19 cellular contexts compared by ENCODE assay signal in the genomic region with DNA sequence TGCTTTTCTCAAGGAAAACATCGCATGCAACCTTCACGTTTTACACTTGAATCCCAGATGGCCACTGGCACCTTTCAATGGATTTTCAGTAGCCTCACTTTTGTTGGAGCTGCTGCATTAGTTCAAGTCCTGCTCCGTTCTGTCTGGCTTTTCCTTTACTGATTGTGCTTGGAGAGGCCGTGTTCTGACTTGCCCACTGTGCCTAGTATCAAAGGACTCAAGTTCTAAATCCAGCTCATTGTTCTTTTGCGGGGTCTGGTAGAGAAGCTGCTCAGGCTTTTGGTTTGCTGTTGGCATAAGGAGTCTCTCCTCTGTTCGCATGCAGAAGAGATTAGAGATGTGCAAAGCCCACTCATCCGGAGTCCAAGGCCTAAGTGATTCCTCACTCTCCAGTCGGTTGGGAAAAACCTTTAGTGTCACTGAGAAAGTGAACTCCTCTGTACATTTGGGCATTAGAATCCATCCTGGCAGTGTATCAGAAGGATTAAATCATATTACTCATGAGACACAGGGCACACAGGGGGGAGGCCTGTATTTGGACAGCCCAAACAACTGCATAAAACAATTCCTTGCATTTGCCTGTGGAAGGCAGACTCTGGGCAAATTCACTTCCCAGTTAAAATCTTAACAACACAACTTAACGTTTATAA.
DNase-seq lines count a peak whose midpoint lies in the region; ATAC-seq and TF ChIP-seq lines count a peak whose summit lies in the region.
"Had no signal": no experiment of that assay in that cellular context is flagged by ENCODE, and none has a peak within 500 bp of the region (broad histone marks: within the 10 kb centered on the region; RNA-seq: fewer than 3 reads in every experiment).

No MANE protein-coding gene starts in this region.

- H3K27ac Mint-ChIP-seq in stimulated activated naive CD8-positive, alpha-beta T cell treated with anti-CD3 and anti-CD28 coated beads, Interleukin-15, amount 100 ng/mL, for 72 hours = peak overlapping the region; percentile 27 to 62
- H3K27ac Mint-ChIP-seq in HFFc6 = no peak overlapping the region
- H3K27ac Mint-ChIP-seq: WTC11 had no signal

- H3K27me3 Mint-ChIP-seq in stimulated activated naive CD8-positive, alpha-beta T cell treated with anti-CD3 and anti-CD28 coated beads, Interleukin-15, amount 100 ng/mL, for 72 hours = no peaks in the 10 kb centered on the region
- H3K27me3 Mint-ChIP-seq in HFFc6 (ENCODE audit: insufficient read depth) = peaks cover 2% of the 10 kb centered on the region; the same call in 1 of the 2 replicates

- peaks cover 23 to 37% of the 10 kb centered on the region in 2 donors for H3K4me1 ChIP-seq in adrenal gland (replicated peaks in 1 of 2)
- H3K4me1 ChIP-seq in gastroesophageal sphincter = peaks cover 5 to 66% (median 46%) of the 10 kb centered on the region in 3 donors
- peaks cover 3 to 5% of the 10 kb centered on the region in 2 donors for H3K4me1 ChIP-seq in aorta (ENCODE audit: control insufficient read depth in 1 of 2, insufficient read depth in 2 of 2, low read length in 2 of 2)

- 53 to 76% (median 69%) methylated on average over 9 of the region's 9 CpGs for WGBS in adrenal gland, 4 donors
- 45 to 50% methylated on average over 6 to 7 of the region's 9 CpGs for WGBS in gastroesophageal sphincter (ENCODE audit: low coverage in 1 of 2), 2 donors
- 47 to 64% methylated on average over 9 of the region's 9 CpGs for WGBS in aorta, 2 donors

- TF ChIP-seq POLR2A in adrenal gland (IDR thresholded peaks at IDR 0.05) (no peak), gastroesophageal sphincter (IDR thresholded peaks at IDR 0.05) (no peak)

- H3K27me3 ChIP-seq in adrenal gland = no peaks in the 10 kb centered on the region
- no peaks in the 10 kb centered on the region for H3K27me3 ChIP-seq in gastroesophageal sphincter
- no peaks in the 10 kb centered on the region for H3K27me3 ChIP-seq in aorta (ENCODE audit: control insufficient read depth in 1 of 2, insufficient read depth in 2 of 2, low read length in 1 of 2)
- H3K27me3 ChIP-seq: ovary, suprapubic skin had no signal

- intact Hi-C loops in adrenal gland (cut with DNase I) = no loop called here
- intact Hi-C loops in aorta (cut with DNase I) = no loop called here

- H3K9me3 Mint-ChIP-seq in stimulated activated naive CD8-positive, alpha-beta T cell treated with anti-CD3 and anti-CD28 coated beads, Interleukin-15, amount 100 ng/mL, for 72 hours = peaks cover 5 to 9% of the 10 kb centered on the region in 2 donors
- no peaks in the 10 kb centered on the region for H3K9me3 Mint-ChIP-seq in HFFc6
- H3K9me3 Mint-ChIP-seq: WTC11 had no signal

- H3K36me3 ChIP-seq in adrenal gland (replicated peaks in 1 of 2) (no peaks in the 10 kb centered on the region), gastroesophageal sphincter (peaks cover 0 to 14% of the 10 kb centered on the region in 2 donors), aorta (ENCODE audit: control insufficient read depth in 1 of 2, insufficient read depth in 2 of 2, low read length in 1 of 2) (no peaks in the 10 kb centered on the region)
- H3K36me3 ChIP-seq: ovary had no signal

- TF ChIP-seq CTCF in adrenal gland (IDR thresholded peaks at IDR 0.05) (no peak), gastroesophageal sphincter (IDR thresholded peaks at IDR 0.05) (no peak), HFFc6 (IDR thresholded peaks at IDR 0.05) (no peak)

- DNase-seq in stimulated activated naive CD8-positive, alpha-beta T cell treated with anti-CD3 and anti-CD28 coated beads, Interleukin-15, amount 100 ng/mL, for 72 hours = no peak
- no peak for DNase-seq in stimulated activated naive CD8-positive, alpha-beta T cell treated with anti-CD3 and anti-CD28 coated beads, Interleukin-15, Interleukin-2, amounts not matched to agents 100 U/mL and 50 U/mL, for 24 hours
- DNase-seq in adrenal gland (peak in 6 of 7 donors; percentile 41 to 68 (median 54)), aorta (no peak), HFFc6 (no peak)
- DNase-seq in activated CD4-positive, CD25-positive, alpha-beta regulatory T cell (lab: John Stamatoyannopoulos, UW) = no peak
- DNase-seq: activated T-cell treated with anti-CD3 and anti-CD28 coated beads, Interleukin-2, amount 50 U/mL, for 4 hours; DMS79; kidney; NCI-H1694 treated with DMSO at 0.1 percent for 48 hours; NCI-H69; ovary; SW 1271 had no signal

- H3K9me3 ChIP-seq in adrenal gland (replicated peaks in 1 of 3) (no peaks in the 10 kb centered on the region), gastroesophageal sphincter (no peaks in the 10 kb centered on the region), aorta (ENCODE audit: control insufficient read depth, low read length) (no peaks in the 10 kb centered on the region)
- H3K9me3 ChIP-seq: HAP-1, ovary, suprapubic skin had no signal

- no peak overlapping the region for H3K4me3 Mint-ChIP-seq in stimulated activated naive CD8-positive, alpha-beta T cell treated with anti-CD3 and anti-CD28 coated beads, Interleukin-15, amount 100 ng/mL, for 72 hours
- H3K4me3 Mint-ChIP-seq in HFFc6 = no peak overlapping the region
- H3K4me3 Mint-ChIP-seq: activated T-cell treated with anti-CD3 and anti-CD28 coated beads, Interleukin-2, amount 50 U/mL, for 4 hours; WTC11 had no signal

- ATAC-seq in stimulated activated naive CD8-positive, alpha-beta T cell treated with anti-CD3 and anti-CD28 coated beads, Interleukin-15, amount 100 ng/mL, for 72 hours = no peak
- no peak for ATAC-seq in stimulated activated naive CD8-positive, alpha-beta T cell treated with anti-CD3 and anti-CD28 coated beads, Interleukin-15, Interleukin-2, amounts not matched to agents 100 U/mL and 50 U/mL, for 24 hours
- ATAC-seq in gastroesophageal sphincter (no peak), aorta (ENCODE audit: low FRiP score) (peak; percentile 36), GM18502 (IDR thresholded peaks at IDR 0.05; ENCODE audit: poor library complexity, unreplicated experiment) (no peak)
- ATAC-seq: activated T-cell treated with anti-CD3 and anti-CD28 coated beads, Interleukin-2, amount 50 U/mL, for 4 hours; Panc1; WTC11 had no signal

- peaks cover 9% of the 10 kb centered on the region; the same call in 1 of the 2 replicates for H3K36me3 Mint-ChIP-seq in HFFc6 (ENCODE audit: low read depth)

- H3K4me3 ChIP-seq in adrenal gland (no peak overlapping the region), gastroesophageal sphincter (no peak overlapping the region), aorta (ENCODE audit: low read length in 2 of 2) (no peak overlapping the region)
- H3K4me3 ChIP-seq: HAP-1, ovary, suprapubic skin had no signal

- no peak for TF ChIP-seq EP300 in gastroesophageal sphincter (IDR thresholded peaks at IDR 0.05)

- H3K27ac ChIP-seq in adrenal gland = peak overlapping the region in 2 of 5 donors; percentile 7 to 18
- peak overlapping the region in 3 of 4 donors; percentile 51 to 71 (median 67) for H3K27ac ChIP-seq in gastroesophageal sphincter
- peak overlapping the region in 1 of 2 donors; percentile 45 for H3K27ac ChIP-seq in aorta (ENCODE audit: low read depth in 1 of 2, low read length in 2 of 2)
- H3K27ac ChIP-seq: ovary, suprapubic skin had no signal

- H3K4me1 Mint-ChIP-seq in stimulated activated naive CD8-positive, alpha-beta T cell treated with anti-CD3 and anti-CD28 coated beads, Interleukin-15, amount 100 ng/mL, for 72 hours = peaks cover 87% of the 10 kb centered on the region
- H3K4me1 Mint-ChIP-seq in HFFc6 (ENCODE audit: low read depth) = peaks cover 6% of the 10 kb centered on the region; the same call in 1 of the 2 replicates

Comparison
In these comparisons a context has a peak if more than half of its experiments do, and no peak if none do; other contexts are left out.
1. DNase-seq: peak in adrenal gland (6 of 7); none in stimulated activated naive CD8-positive, alpha-beta T cell treated with anti-CD3 and anti-CD28 coated beads, Interleukin-15, amount 100 ng/mL, for 72 hours (0 of 2), stimulated activated naive CD8-positive, alpha-beta T cell treated with anti-CD3 and anti-CD28 coated beads, Interleukin-15, Interleukin-2, amounts not matched to agents 100 U/mL and 50 U/mL, for 24 hours (single experiment), aorta (0 of 2), activated CD4-positive, CD25-positive, alpha-beta regulatory T cell (0 of 4) and HFFc6 (single experiment).